28 cellular contexts compared by ENCODE assay signal in the genomic region with DNA sequence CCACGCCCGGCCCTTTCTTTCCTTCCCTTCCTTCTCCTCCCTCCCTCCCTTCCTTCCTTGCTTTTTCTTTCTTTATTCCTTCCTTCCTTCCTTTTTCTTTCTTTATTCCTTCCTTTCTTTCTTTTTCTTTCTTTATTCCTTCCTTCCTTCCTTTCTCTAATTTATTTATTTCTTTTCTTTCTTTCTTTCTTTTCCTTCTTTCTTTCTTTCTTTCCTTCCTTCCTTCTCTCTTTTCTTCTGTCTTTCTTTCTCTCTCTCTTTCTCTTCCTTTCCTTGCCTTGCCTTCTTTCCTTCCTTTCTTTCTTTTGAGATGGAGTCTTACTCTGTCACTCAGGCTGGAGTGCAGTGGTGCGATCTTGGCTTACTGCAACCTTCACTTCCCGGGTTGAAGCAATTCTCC. TPM values are rescaled to one million over a fixed set of nuclear protein-coding genes. Genes with fewer than 3 reads are reported as not detected.
"Had no signal": no experiment of that assay in that cellular context is flagged by ENCODE, and none has a peak within 500 bp of the region (broad histone marks: within the 10 kb centered on the region; RNA-seq: fewer than 3 reads in every experiment).

No MANE protein-coding gene starts in this region.

- H3K4me3 Mint-ChIP-seq: activated CD4-positive, alpha-beta T cell treated with anti-CD3 and anti-CD28 coated beads, Interleukin-2, amount 10 ng/mL, durations not matched to agents 24 days and 14 days; activated naive CD4-positive, alpha-beta T cell treated with anti-CD3 and anti-CD28 coated beads for 36 hours; activated T-cell treated with anti-CD3 and anti-CD28 coated beads, Interleukin-2, amount 50 U/mL, for 4 hours; activated T-helper 1 cell treated with anti-CD3 and anti-CD28 coated beads, Interleukin-12 subunit alpha, Interleukin-12 subunit beta, Interleukin-2, Interleukin-4 antibody, amounts not matched to agents 30 ng/mL and 10 ng/mL and 1 ng/mL, durations not matched to agents 14 hours and 24 hours and 36 hours; central memory CD8-positive, alpha-beta T cell; T-helper 2 cell treated with Interferon-gamma antibody and Interleukin-4, amounts not matched to agents 5 μg/mL and 100 μg/mL, for 36 hours had no signal

- FAIRE-seq: RCC 7860, TTC549 had no signal

- H2AFZ ChIP-seq: PC-9 had no signal

- H3K9me3 Mint-ChIP-seq: activated CD4-positive, alpha-beta T cell treated with anti-CD3 and anti-CD28 coated beads, Interleukin-2, amount 10 ng/mL, durations not matched to agents 24 days and 14 days; activated naive CD4-positive, alpha-beta T cell treated with anti-CD3 and anti-CD28 coated beads for 36 hours; activated naive CD4-positive, alpha-beta T cell treated with anti-CD3 and anti-CD28 coated beads, Interleukin-2, amount 50 U/mL, for 72 hours; activated T-cell treated with anti-CD3 and anti-CD28 coated beads, Interleukin-2, amount 50 U/mL, for 4 hours; activated T-helper 1 cell treated with anti-CD3 and anti-CD28 coated beads, Interleukin-12 subunit alpha, Interleukin-12 subunit beta, Interleukin-2, Interleukin-4 antibody, amounts not matched to agents 30 ng/mL and 10 ng/mL and 1 ng/mL, durations not matched to agents 14 hours and 24 hours and 36 hours; central memory CD8-positive, alpha-beta T cell; T-helper 2 cell treated with Interferon-gamma antibody and Interleukin-4, amounts not matched to agents 5 μg/mL and 100 μg/mL, for 36 hours had no signal

- H3K4me1 Mint-ChIP-seq: activated CD4-positive, alpha-beta T cell treated with anti-CD3 and anti-CD28 coated beads, Interleukin-2, amount 10 ng/mL, durations not matched to agents 24 days and 14 days; central memory CD8-positive, alpha-beta T cell had no signal

- H3K36me3 Mint-ChIP-seq: activated naive CD4-positive, alpha-beta T cell treated with anti-CD3 and anti-CD28 coated beads, Interleukin-2, amount 50 U/mL, for 72 hours had no signal

- H3K36me3 ChIP-seq: adrenal gland, brain microvascular endothelial cell, cardiac muscle cell had no signal

- H3K27ac Mint-ChIP-seq: activated CD4-positive, alpha-beta T cell treated with anti-CD3 and anti-CD28 coated beads, Interleukin-2, amount 10 ng/mL, durations not matched to agents 24 days and 14 days; activated naive CD4-positive, alpha-beta T cell treated with anti-CD3 and anti-CD28 coated beads for 36 hours; activated naive CD4-positive, alpha-beta T cell treated with anti-CD3 and anti-CD28 coated beads, Interleukin-2, amount 50 U/mL, for 72 hours; activated T-helper 1 cell treated with anti-CD3 and anti-CD28 coated beads, Interleukin-12 subunit alpha, Interleukin-12 subunit beta, Interleukin-2, Interleukin-4 antibody, amounts not matched to agents 30 ng/mL and 10 ng/mL and 1 ng/mL, durations not matched to agents 14 hours and 24 hours and 36 hours; T-helper 2 cell treated with Interferon-gamma antibody and Interleukin-4, amounts not matched to agents 5 μg/mL and 100 μg/mL, for 36 hours had no signal

- H3K9me3 ChIP-seq: adrenal gland had no signal

- H3K4me2 ChIP-seq: PC-9 had no signal

- H3K4me1 ChIP-seq: adrenal gland had no signal

- H3K4me3 ChIP-seq: adrenal gland, cardiac muscle cell, PC-9, SK-N-MC had no signal

- DNase-seq: activated CD4-positive, alpha-beta T cell treated with anti-CD3 and anti-CD28 coated beads, Interleukin-2, amount 50 U/mL, for 4 hours; activated CD8-positive, alpha-beta memory T cell treated with anti-CD3 and anti-CD28 coated beads, Interleukin-2, amount 50 U/mL, for 4 hours; activated gamma-delta T cell treated with Interleukin-2 at 50 U/mL for 16 hours; activated naive CD4-positive, alpha-beta T cell treated with anti-CD3 and anti-CD28 coated beads for 36 hours; activated T-cell treated with anti-CD3 and anti-CD28 coated beads for 4 hours; activated T-cell treated with anti-CD3 and anti-CD28 coated beads, Interleukin-2, amount 50 U/mL, for 4 hours; adrenal gland; brain microvascular endothelial cell; NCI-H146; NCI-H187; NCI-H2029 treated with DMSO at 0.1 percent for 48 hours; NCI-H510A treated with DMSO at 0.1 percent for 48 hours; NCI-H526 treated with DMSO at 0.1 percent for 48 hours; NCI-H774; PC-9 had no signal

- H3K27ac ChIP-seq: adrenal gland, brain microvascular endothelial cell, cardiac muscle cell, PC-9, RWPE1, SK-N-MC had no signal

RNA-seq across cellular contexts. Expression of a gene that starts 15.9 kb away (rescaled TPM):
- total RNA-seq: activated CD4-positive, alpha-beta T cell treated with anti-CD3 and anti-CD28 coated beads, Interleukin-2, amount 10 ng/mL, durations not matched to agents 24 days and 14 days; activated naive CD4-positive, alpha-beta T cell treated with anti-CD3 and anti-CD28 coated beads for 36 hours; activated naive CD4-positive, alpha-beta T cell treated with anti-CD3 and anti-CD28 coated beads, Interleukin-2, amount 50 U/mL, for 72 hours; cardiac muscle cell; M059J; OCI-LY7; PC-9; Right ventricle myocardium inferior had no signal
- polyA plus RNA-seq: cardiac muscle cell had no signal
